Comparison of ENCODE assay signal across 18 cellular contexts in genomic region chr2:31511376-31511775, GRCh38.
A peak's percentile ranks its signal among the peaks of the same experiment; 100 is the strongest.
DNase-seq lines count a peak whose midpoint lies in the region; ATAC-seq and TF ChIP-seq lines count a peak whose summit lies in the region.
"Had no signal": no experiment of that assay in that cellular context is flagged by ENCODE, and none has a peak within 500 bp of the region (broad histone marks: within the 10 kb centered on the region; RNA-seq: fewer than 3 reads in every experiment).

No MANE protein-coding gene starts in this region.

- H3K27me3 ChIP-seq in GM23248 (replicated peaks; ENCODE audit: insufficient read depth) = no peaks in the 10 kb centered on the region
- no peaks in the 10 kb centered on the region for H3K27me3 ChIP-seq in psoas muscle (ENCODE audit: insufficient read depth in 3 of 3, low read length in 2 of 3)
- H3K27me3 ChIP-seq: BLaER1 had no signal

- no peaks in the 10 kb centered on the region for H3K9me3 ChIP-seq in GM23248 (ENCODE audit: low read depth)
- no peaks in the 10 kb centered on the region for H3K9me3 ChIP-seq in psoas muscle
- H3K9me3 ChIP-seq: A549, BLaER1 had no signal

- H3K9me2 ChIP-seq in GM23248 (ENCODE audit: insufficient read depth) = no peaks in the 10 kb centered on the region

- H3K4me2 ChIP-seq in GM23248 (ENCODE audit: unreplicated experiment) = peak overlapping the region; percentile 0
- H3K4me2 ChIP-seq: A549, BLaER1 had no signal

- no peaks in the 10 kb centered on the region for H3K27me3 Mint-ChIP-seq in MCF 10A (ENCODE audit: insufficient read depth, unreplicated experiment)

- H3K4me3 Mint-ChIP-seq in MCF 10A (ENCODE audit: unreplicated experiment) = no peak overlapping the region
- H3K4me3 Mint-ChIP-seq: CD8-positive, alpha-beta T cell; H9; IgD-negative memory B cell had no signal

- no peaks in the 10 kb centered on the region for H3K79me2 ChIP-seq in GM23248 (ENCODE audit: insufficient read depth)

- no peak overlapping the region for H2AFZ ChIP-seq in GM23248

- BruUV-seq in MCF 10A (replicated peaks; lab: Mats Ljungman, UMichigan) = no TSS peak

- CTCF ChIA-PET in MCF 10A (lab: Yijun Ruan, JAX) = no interaction called here

- ATAC-seq in psoas muscle = no peak
- ATAC-seq: A549; CD8-positive, alpha-beta T cell; HepG2 had no signal

- POLR2A ChIA-PET in MCF 10A (lab: Yijun Ruan, JAX) = interaction anchor here (1.0 kb wide), 1 partner anchor 12 kb away, joined by 3 read pairs; no protein-coding TSS in a partner anchor

- H3K4me3 ChIP-seq in AG10803 (ENCODE audit: low read length) (no peak overlapping the region), GM23248 (no peak overlapping the region), fibroblast of mammary gland (ENCODE audit: control insufficient read depth, low read depth, low read length) (no peak overlapping the region), psoas muscle (no peak overlapping the region)
- H3K4me3 ChIP-seq: A549, BLaER1 had no signal

- peaks cover 11% of the 10 kb centered on the region; the same call in 1 of the 2 replicates for H3K4me1 ChIP-seq in GM23248 (ENCODE audit: insufficient read depth)
- H3K4me1 ChIP-seq in psoas muscle = no peaks in the 10 kb centered on the region
- H3K4me1 ChIP-seq: A549, BLaER1 had no signal

- no peaks in the 10 kb centered on the region for H3K36me3 Mint-ChIP-seq in MCF 10A (ENCODE audit: insufficient read depth, unreplicated experiment)
- H3K36me3 Mint-ChIP-seq: CD8-positive, alpha-beta T cell; IgD-negative memory B cell had no signal

- TF ChIP-seq CTCF in AG10803 (conservative IDR thresholded peaks at IDR 0.05; ENCODE audit: low read length) = no peak
- no peak for TF ChIP-seq CTCF in fibroblast of mammary gland (conservative IDR thresholded peaks at IDR 0.05; ENCODE audit: control insufficient read depth, insufficient read depth, low read depth, low read length)
- TF ChIP-seq CTCF in psoas muscle (IDR thresholded peaks at IDR 0.05) = no peak
- no peak for TF ChIP-seq CTCF in MCF 10A (IDR thresholded peaks at IDR 0.05; ENCODE audit: unreplicated experiment)

- H3K27ac ChIP-seq in GM23248 (no peak overlapping the region), psoas muscle (no peak overlapping the region)
- H3K27ac ChIP-seq: 22Rv1, A549, BLaER1 had no signal

- no peak overlapping the region for H3K9ac ChIP-seq in GM23248
- H3K9ac ChIP-seq: BLaER1 had no signal

- no peaks in the 10 kb centered on the region for H4K20me1 ChIP-seq in GM23248 (ENCODE audit: insufficient read depth)
- H4K20me1 ChIP-seq: BLaER1 had no signal

- H3F3A ChIP-seq in GM23248 (ENCODE audit: insufficient read depth) = peaks cover 15% of the 10 kb centered on the region

- in situ Hi-C loops in GM23248 (cut with MboI) = no loop called here

- H3K4me1 Mint-ChIP-seq in MCF 10A (ENCODE audit: insufficient read depth, unreplicated experiment) = no peaks in the 10 kb centered on the region
- H3K4me1 Mint-ChIP-seq: H9, IgD-negative memory B cell had no signal

- H3K36me3 ChIP-seq in GM23248 (ENCODE audit: low read depth) = no peaks in the 10 kb centered on the region
- H3K36me3 ChIP-seq in psoas muscle (ENCODE audit: insufficient read depth in 1 of 2, low read depth in 1 of 2) = no peaks in the 10 kb centered on the region
- H3K36me3 ChIP-seq: BLaER1 had no signal

- intact Hi-C loops in psoas muscle (cut with DNase I) (no loop called here), MCF 10A (cut with micrococcal nuclease) (no loop called here)

- H3K27ac Mint-ChIP-seq in MCF 10A (ENCODE audit: low read depth, unreplicated experiment) = no peak overlapping the region
- H3K27ac Mint-ChIP-seq: CD8-positive, alpha-beta T cell; H9; IgD-negative memory B cell had no signal

- DNase-seq in AG10803 (ENCODE audit: low read depth) = peak; percentile 57
- peak; percentile 53 for DNase-seq in GM23248
- DNase-seq in fibroblast of mammary gland (ENCODE audit: low read depth) = peak; percentile 29
- peak; percentile 11 for DNase-seq in iris pigment epithelial cell (ENCODE audit: low read depth)
- DNase-seq in psoas muscle = no peak
- no peak for DNase-seq in MCF 10A (ENCODE audit: unreplicated experiment)
- DNase-seq in SHP77 (lab: John Stamatoyannopoulos, UW) = no peak
- DNase-seq: Calu3; CD8-positive, alpha-beta T cell; DMS79 treated with DMSO at 0.1 percent for 48 hours; EL; GOT3; H9 had no signal

- H3K9me3 Mint-ChIP-seq in MCF 10A (ENCODE audit: unreplicated experiment) = no peaks in the 10 kb centered on the region
- H3K9me3 Mint-ChIP-seq: CD8-positive, alpha-beta T cell; IgD-negative memory B cell had no signal

Comparison
In these comparisons a context has a peak if more than half of its experiments do, and no peak if none do; other contexts are left out.
1. DNase-seq: peak in AG10803 (single experiment), GM23248 (single experiment), fibroblast of mammary gland (single experiment) and iris pigment epithelial cell (single experiment); none in psoas muscle (0 of 2), MCF 10A (single experiment) and SHP77 (0 of 2).